In genomic region chr3:181329024-181329423, GRCh38 we compare ENCODE assay signal across 21 cellular contexts.
A peak's percentile ranks its signal among the peaks of the same experiment; 100 is the strongest.
DNase-seq lines count a peak whose midpoint lies in the region; ATAC-seq and TF ChIP-seq lines count a peak whose summit lies in the region.
"Had no signal": no experiment of that assay in that cellular context is flagged by ENCODE, and none has a peak within 500 bp of the region (broad histone marks: within the 10 kb centered on the region; RNA-seq: fewer than 3 reads in every experiment).

No MANE protein-coding gene starts in this region.

- DNase-seq in LoVo (ENCODE audit: low spot score): peak; percentile 16
- DNase-seq in NCI-H146 treated with DMSO at 0.1 percent for 48 hours (lab: John Stamatoyannopoulos, UW; ENCODE audit: unreplicated experiment): peak; percentile 87
- DNase-seq in NCI-H774 (lab: John Stamatoyannopoulos, UW): peak; percentile 90
- no peak for DNase-seq in mucosa of descending colon
- no peak for DNase-seq in stimulated activated CD4-positive, alpha-beta T cell treated with anti-CD3 and anti-CD28 coated beads, Interleukin-4, amount 100 ng/mL, for 4 hours
- DNase-seq in mucosa of gallbladder (ENCODE audit: low spot score): no peak
- DNase-seq: activated gamma-delta T cell treated with Interleukin-2 at 50 U/mL for 16 hours; amygdala; dermis blood vessel endothelial cell; hippocampal formation; islet precursor cell; mammary epithelial cell; naive B cell; NCI-H446 treated with DMSO at 0.1 percent for 48 hours; OCI-M1; ovary; stimulated activated naive CD4-positive, alpha-beta T cell treated with Interleukin-2 at 50 U/mL for 16 hours had no signal

- H3K36me3 ChIP-seq in mucosa of descending colon (ENCODE audit: low read depth): no peaks in the 10 kb centered on the region
- H3K36me3 ChIP-seq: cardiac muscle cell, ovary, tibial nerve had no signal

- H3K9me3 ChIP-seq in mucosa of descending colon: no peaks in the 10 kb centered on the region
- H3K9me3 ChIP-seq: ovary, tibial nerve had no signal

- H3K4me3 ChIP-seq in mucosa of descending colon: no peak overlapping the region
- H3K4me3 ChIP-seq: cardiac muscle cell, ovary, tibial nerve had no signal

- ATAC-seq in mucosa of descending colon (peak; percentile 62), GM19023 (IDR thresholded peaks at IDR 0.05; ENCODE audit: unreplicated experiment) (no peak)
- ATAC-seq: sciatic nerve had no signal

- peaks cover 6% of the 10 kb centered on the region for H3K4me1 ChIP-seq in mucosa of descending colon (ENCODE audit: low read depth)
- H3K4me1 ChIP-seq: tibial nerve had no signal

- intact Hi-C loops in mucosa of descending colon (cut with DNase I, micrococcal nuclease): no loop called here

- TF ChIP-seq CTCF in mucosa of descending colon (IDR thresholded peaks at IDR 0.05): no peak

Comparison
In these comparisons a context has a peak if more than half of its experiments do, and no peak if none do; other contexts are left out.
1. DNase-seq: peak in LoVo (single experiment), NCI-H146 treated with DMSO at 0.1 percent for 48 hours (single experiment) and NCI-H774 (single experiment); none in mucosa of descending colon (0 of 3), stimulated activated CD4-positive, alpha-beta T cell treated with anti-CD3 and anti-CD28 coated beads, Interleukin-4, amount 100 ng/mL, for 4 hours (0 of 2) and mucosa of gallbladder (single experiment).